ENCODE assay signal across 16 cellular contexts in the genomic region with DNA sequence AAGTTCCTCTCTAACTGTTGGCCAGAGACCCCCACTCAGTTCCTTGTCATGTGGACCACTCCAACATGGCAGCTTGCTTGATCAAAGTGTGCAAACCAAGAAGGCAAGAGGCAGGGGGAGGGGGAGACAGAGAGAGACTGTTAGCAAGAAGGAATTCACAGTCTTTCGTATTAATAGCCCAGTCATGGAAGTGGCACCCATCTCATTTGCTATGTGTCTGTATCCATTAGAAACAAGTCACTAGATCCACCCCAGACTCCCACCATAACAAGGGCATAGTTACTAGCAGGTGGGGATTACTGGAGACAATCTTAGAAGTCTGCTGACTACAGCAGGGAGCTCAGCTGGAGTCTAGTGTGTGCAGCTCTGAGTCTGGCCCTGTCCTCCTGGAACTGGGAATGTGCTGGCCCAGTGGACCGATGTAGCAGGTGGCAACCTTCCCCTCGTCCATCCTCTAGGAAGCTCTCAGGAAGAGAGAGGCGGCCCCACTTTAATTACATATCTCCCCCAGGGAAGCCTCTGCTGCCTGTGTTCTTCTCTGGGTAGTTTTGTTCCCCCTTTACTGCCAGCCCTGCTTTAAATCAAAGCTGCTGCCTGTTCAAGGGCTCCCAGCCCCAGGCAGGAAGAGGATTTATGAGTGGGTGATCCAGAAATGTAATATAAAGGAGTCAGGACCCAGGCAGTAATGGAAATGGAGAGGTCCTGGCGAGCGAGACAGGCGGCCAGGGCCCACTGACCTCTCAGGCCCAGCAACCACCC.
"Had no signal": no experiment of that assay in that cellular context is flagged by ENCODE, and none has a peak within 500 bp of the region (broad histone marks: within the 10 kb centered on the region; RNA-seq: fewer than 3 reads in every experiment).

No MANE protein-coding gene starts in this region.

- ATAC-seq: activated T-helper 17 cell treated with anti-CD3 and anti-CD28 coated beads, Interleukin-2, amount 50 U/mL, for 72 hours; left ventricle myocardium superior; naive thymus-derived CD4-positive, alpha-beta T cell; right lobe of liver had no signal

- H3K4me3 ChIP-seq: ascending aorta, prostate gland, right lobe of liver, SJSA1, stomach, testis, upper lobe of left lung had no signal

- H3K27ac ChIP-seq: ascending aorta, prostate gland, right lobe of liver, SJSA1, stomach, testis, upper lobe of left lung had no signal

- H3K4me1 ChIP-seq: ascending aorta, prostate gland, right lobe of liver, SJSA1, stomach, testis, upper lobe of left lung had no signal

- DNase-seq: activated CD4-positive, alpha-beta T cell treated with anti-CD3 and anti-CD28 coated beads, Interleukin-2, amount 50 U/mL, for 1 hour; activated naive CD4-positive, alpha-beta T cell treated with anti-CD3 and anti-CD28 coated beads, Interleukin-2, amount 10 ng/mL, durations not matched to agents 7 days and 5 days; dermis blood vessel endothelial cell; left ventricle myocardium superior; naive thymus-derived CD4-positive, alpha-beta T cell; occipital lobe; right lobe of liver; stimulated activated CD4-positive, alpha-beta T cell treated with anti-CD3 and anti-CD28 coated beads, Interleukin-1b, Interleukin-23, amount 100 ng/mL, for 48 hours; stomach; testis had no signal

- H3K9me3 ChIP-seq: ascending aorta, prostate gland, right lobe of liver, SJSA1, testis, upper lobe of left lung had no signal

- FAIRE-seq: islet of Langerhans had no signal

- H3K36me3 ChIP-seq: ascending aorta, prostate gland, right lobe of liver, SJSA1, stomach, upper lobe of left lung had no signal

- H3K27me3 ChIP-seq: ascending aorta, right lobe of liver, SJSA1, stomach, testis, upper lobe of left lung had no signal
